1 cellular context compared by ENCODE assay signal in the genomic region with DNA sequence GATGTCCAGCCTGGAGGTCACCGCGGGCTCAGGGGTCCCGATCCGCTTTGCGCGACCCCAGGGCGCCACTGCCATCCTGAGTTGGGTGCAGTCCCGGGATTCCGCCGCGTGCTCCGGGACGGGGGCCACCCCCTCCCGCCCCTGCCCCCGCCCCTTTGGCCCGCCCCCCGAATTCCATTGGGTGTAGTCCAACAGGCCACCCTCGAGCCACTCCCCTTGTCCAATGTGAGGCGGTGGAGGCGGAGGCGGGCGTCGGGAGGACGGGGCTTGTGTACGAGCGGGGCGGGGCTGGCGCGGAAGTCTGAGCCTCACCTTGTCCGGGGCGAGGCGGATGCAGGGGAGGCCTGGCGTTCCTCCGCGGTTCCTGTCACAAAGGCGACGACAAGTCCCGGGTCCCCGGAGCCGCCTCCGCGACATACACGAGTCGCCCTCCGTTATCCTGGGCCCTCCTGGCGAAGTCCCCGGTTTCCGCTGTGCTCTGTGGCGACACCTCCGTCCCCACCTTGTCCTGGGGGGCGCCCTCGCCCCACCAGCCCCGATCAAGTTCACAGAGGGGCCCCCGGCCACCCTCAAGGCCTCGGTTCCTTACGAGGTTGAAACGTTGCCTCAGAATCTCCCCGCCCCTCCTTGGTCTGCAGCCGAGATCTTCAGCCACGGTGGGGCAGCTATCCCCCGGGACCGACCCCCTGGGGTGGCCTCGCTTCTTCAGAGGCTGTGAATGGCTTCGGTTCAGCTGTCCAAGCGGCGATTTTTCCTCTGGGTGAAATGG.
TF ChIP-seq lines count a peak whose summit lies in the region.

No MANE protein-coding gene starts in this region.

TF ChIP-seq in HepG2, 621 proteins besides CTCF, POLR2A, EP300 and RAD21 (continued from another document and continues in another):
- TF ChIP-seq, protein P1, sequence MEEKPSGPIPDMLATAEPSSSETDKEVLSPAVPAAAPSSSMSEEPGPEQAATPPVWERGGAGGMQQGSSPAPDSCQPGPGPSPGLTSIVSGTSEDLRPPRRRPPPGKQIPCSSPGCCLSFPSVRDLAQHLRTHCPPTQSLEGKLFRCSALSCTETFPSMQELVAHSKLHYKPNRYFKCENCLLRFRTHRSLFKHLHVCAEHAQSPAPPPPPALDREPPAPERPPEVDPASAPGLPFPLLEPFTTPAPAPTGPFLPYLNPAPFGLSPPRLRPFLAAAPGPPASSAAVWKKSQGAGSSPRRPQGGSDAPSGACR (CRISPR knock-in tag; IDR thresholded peaks at IDR 0.05) = peak; percentile 60; the same call in 1 of the 2 replicates
- TF ChIP-seq ZBTB7A (CRISPR knock-in tag; IDR thresholded peaks at IDR 0.05) (peak; percentile 16; the same call in 1 of the 2 replicates), ZNF816 (CRISPR knock-in tag; IDR thresholded peaks at IDR 0.05; ENCODE audit: borderline replicate concordance) (no peak), PITX1 (CRISPR knock-in tag; IDR thresholded peaks at IDR 0.05) (0 out of 2 replicates have a peak, but pooled peaks have one; percentile 27), ZNF12 (CRISPR knock-in tag; IDR thresholded peaks at IDR 0.05) (no peak), TCF7 (IDR thresholded peaks at IDR 0.05; ENCODE audit: low read depth) (no peak), IKZF4 (CRISPR knock-in tag; IDR thresholded peaks at IDR 0.05; ENCODE audit: borderline replicate concordance, low read depth, not compliant biosample characterization) (no peak), KDM6A (CRISPR knock-in tag; IDR thresholded peaks at IDR 0.05; ENCODE audit: low read depth) (no peak), HIVEP1 (CRISPR knock-in tag; IDR thresholded peaks at IDR 0.05) (peak; percentile 30; the same call in 1 of the 2 replicates), ZNF556 (CRISPR knock-in tag; IDR thresholded peaks at IDR 0.05; ENCODE audit: borderline replicate concordance) (no peak), ZNF432 (CRISPR knock-in tag; IDR thresholded peaks at IDR 0.05; ENCODE audit: borderline replicate concordance) (no peak), ZNF263 (CRISPR knock-in tag; IDR thresholded peaks at IDR 0.05) (0 out of 2 replicates have a peak, but pooled peaks have one; percentile 28), SRSF9 (IDR thresholded peaks at IDR 0.05; ENCODE audit: borderline replicate concordance, insufficient read depth, low read depth, low read length, poor library complexity, severe bottlenecking) (no peak), JARID2 (CRISPR knock-in tag; IDR thresholded peaks at IDR 0.05; ENCODE audit: insufficient replicate concordance) (no peak), ZNF136 (CRISPR knock-in tag; IDR thresholded peaks at IDR 0.05; ENCODE audit: low read depth) (no peak), ATAD3A (CRISPR knock-in tag; IDR thresholded peaks at IDR 0.05) (no peak), ZNF883 (CRISPR knock-in tag; IDR thresholded peaks at IDR 0.05; ENCODE audit: not compliant biosample characterization) (peak; percentile 61), ZNF891 (CRISPR knock-in tag; IDR thresholded peaks at IDR 0.05) (peak; percentile 62; the same call in 1 of the 2 replicates), MYC (CRISPR knock-in tag; IDR thresholded peaks at IDR 0.05; ENCODE audit: borderline replicate concordance) (peak; percentile 68), CAMTA2 (CRISPR knock-in tag; IDR thresholded peaks at IDR 0.05; ENCODE audit: borderline replicate concordance) (peak; percentile 33; the same call in 1 of the 2 replicates), ZNF484 (CRISPR knock-in tag; IDR thresholded peaks at IDR 0.05; ENCODE audit: borderline replicate concordance, low read depth) (no peak), AGO1 (IDR thresholded peaks at IDR 0.05; ENCODE audit: low read depth, low read length, poor library complexity, severe bottlenecking) (peak; percentile 96), HOXD1 (CRISPR knock-in tag; IDR thresholded peaks at IDR 0.05) (peak; percentile 40), ZKSCAN8 (CRISPR knock-in tag; IDR thresholded peaks at IDR 0.05; ENCODE audit: borderline replicate concordance) (no peak), ZNF451 (CRISPR knock-in tag; IDR thresholded peaks at IDR 0.05) (no peak), FOXP1 (IDR thresholded peaks at IDR 0.05) (no peak), FOXP1 (CRISPR knock-in tag; IDR thresholded peaks at IDR 0.05) (0 out of 2 replicates have a peak, but pooled peaks have one; percentile 22), ZFP36L1 (CRISPR knock-in tag; IDR thresholded peaks at IDR 0.05) (no peak)
- TF ChIP-seq, protein P2, sequence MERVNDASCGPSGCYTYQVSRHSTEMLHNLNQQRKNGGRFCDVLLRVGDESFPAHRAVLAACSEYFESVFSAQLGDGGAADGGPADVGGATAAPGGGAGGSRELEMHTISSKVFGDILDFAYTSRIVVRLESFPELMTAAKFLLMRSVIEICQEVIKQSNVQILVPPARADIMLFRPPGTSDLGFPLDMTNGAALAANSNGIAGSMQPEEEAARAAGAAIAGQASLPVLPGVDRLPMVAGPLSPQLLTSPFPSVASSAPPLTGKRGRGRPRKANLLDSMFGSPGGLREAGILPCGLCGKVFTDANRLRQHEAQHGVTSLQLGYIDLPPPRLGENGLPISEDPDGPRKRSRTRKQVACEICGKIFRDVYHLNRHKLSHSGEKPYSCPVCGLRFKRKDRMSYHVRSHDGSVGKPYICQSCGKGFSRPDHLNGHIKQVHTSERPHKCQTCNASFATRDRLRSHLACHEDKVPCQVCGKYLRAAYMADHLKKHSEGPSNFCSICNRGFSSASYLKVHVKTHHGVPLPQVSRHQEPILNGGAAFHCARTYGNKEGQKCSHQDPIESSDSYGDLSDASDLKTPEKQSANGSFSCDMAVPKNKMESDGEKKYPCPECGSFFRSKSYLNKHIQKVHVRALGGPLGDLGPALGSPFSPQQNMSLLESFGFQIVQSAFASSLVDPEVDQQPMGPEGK (CRISPR knock-in tag; IDR thresholded peaks at IDR 0.05) = peak; percentile 72; the same call in 1 of the 2 replicates
- TF ChIP-seq, protein P3, sequence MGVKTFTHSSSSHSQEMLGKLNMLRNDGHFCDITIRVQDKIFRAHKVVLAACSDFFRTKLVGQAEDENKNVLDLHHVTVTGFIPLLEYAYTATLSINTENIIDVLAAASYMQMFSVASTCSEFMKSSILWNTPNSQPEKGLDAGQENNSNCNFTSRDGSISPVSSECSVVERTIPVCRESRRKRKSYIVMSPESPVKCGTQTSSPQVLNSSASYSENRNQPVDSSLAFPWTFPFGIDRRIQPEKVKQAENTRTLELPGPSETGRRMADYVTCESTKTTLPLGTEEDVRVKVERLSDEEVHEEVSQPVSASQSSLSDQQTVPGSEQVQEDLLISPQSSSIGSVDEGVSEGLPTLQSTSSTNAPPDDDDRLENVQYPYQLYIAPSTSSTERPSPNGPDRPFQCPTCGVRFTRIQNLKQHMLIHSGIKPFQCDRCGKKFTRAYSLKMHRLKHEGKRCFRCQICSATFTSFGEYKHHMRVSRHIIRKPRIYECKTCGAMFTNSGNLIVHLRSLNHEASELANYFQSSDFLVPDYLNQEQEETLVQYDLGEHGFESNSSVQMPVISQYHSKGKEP (CRISPR knock-in tag; IDR thresholded peaks at IDR 0.05) = no peak
- TF ChIP-seq, protein P4, sequence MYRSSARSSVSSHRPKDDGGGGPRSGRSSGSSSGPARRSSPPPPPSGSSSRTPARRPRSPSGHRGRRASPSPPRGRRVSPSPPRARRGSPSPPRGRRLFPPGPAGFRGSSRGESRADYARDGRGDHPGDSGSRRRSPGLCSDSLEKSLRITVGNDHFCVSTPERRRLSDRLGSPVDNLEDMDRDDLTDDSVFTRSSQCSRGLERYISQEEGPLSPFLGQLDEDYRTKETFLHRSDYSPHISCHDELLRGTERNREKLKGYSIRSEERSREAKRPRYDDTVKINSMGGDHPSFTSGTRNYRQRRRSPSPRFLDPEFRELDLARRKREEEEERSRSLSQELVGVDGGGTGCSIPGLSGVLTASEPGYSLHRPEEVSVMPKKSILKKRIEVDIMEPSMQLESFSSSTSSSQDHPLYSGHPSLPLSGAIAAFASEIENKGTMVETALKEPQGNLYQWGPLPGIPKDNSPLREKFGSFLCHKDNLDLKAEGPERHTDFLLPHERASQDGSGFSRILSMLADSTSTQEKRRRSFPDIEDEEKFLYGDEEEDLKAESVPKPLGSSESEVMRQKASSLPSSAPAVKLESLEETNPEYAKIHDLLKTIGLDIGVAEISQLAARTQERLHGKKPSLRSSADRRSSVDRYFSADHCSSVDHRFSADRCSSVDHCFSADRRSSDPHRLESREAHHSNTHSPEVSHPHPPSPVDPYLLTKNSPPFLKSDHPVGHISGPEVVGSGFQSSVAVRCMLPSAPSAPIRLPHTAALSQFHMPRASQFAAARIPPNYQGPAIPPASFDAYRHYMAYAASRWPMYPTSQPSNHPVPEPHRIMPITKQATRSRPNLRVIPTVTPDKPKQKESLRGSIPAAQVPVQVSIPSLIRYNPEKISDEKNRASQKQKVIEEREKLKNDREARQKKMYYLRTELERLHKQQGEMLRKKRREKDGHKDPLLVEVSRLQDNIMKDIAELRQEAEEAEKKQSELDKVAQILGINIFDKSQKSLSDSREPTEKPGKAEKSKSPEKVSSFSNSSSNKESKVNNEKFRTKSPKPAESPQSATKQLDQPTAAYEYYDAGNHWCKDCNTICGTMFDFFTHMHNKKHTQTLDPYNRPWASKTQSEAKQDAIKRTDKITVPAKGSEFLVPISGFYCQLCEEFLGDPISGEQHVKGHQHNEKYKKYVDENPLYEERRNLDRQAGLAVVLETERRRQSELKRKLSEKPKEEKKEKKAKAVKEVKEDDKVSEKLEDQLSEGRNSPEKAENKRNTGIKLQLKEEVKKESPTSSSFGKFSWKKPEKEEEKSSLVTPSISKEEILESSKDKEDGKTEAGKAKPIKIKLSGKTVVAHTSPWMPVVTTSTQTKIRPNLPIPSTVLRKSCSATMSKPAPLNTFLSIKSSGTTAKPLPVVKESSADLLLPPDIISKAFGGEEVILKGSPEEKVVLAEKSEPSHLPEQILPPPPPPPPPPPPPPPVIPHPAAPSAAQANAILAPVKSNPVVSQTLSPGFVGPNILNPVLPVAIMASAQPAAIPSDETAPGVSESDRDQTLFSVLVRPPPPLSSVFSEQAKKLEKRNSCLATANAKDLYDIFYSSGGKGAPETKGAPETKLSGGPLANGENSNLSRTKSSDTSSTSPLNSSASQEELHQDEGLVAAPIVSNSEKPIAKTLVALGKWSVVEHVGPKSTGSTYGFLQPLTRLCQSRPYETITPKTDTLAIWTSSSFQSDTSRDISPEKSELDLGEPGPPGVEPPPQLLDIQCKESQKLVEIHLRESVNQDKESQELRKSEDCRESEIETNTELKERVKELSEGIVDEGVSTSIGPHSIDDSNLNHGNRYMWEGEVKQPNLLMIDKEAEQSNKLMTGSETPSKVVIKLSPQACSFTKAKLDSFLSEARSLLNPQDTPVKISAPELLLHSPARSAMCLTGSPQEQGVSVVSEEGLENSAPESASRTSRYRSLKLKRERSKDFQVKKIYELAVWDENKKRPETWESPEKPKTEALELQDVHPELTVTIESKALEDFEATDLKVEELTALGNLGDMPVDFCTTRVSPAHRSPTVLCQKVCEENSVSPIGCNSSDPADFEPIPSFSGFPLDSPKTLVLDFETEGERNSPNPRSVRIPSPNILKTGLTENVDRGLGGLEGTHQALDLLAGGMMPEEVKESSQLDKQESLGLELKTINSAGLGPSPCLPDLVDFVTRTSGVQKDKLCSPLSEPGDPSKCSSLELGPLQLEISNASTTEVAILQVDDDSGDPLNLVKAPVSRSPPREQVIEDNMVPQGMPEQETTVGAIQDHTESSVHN (CRISPR knock-in tag; IDR thresholded peaks at IDR 0.05) = 0 out of 2 replicates have a peak, but pooled peaks have one; percentile 33
- TF ChIP-seq, protein P5, sequence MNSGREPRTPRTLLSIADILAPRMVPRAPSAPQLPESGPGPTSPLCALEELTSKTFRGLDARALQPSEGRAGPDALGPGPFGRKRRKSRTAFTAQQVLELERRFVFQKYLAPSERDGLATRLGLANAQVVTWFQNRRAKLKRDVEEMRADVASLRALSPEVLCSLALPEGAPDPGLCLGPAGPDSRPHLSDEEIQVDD (CRISPR knock-in tag; IDR thresholded peaks at IDR 0.05; ENCODE audit: borderline replicate concordance) = 0 out of 2 replicates have a peak, but pooled peaks have one; percentile 68
- TF ChIP-seq, protein P6, sequence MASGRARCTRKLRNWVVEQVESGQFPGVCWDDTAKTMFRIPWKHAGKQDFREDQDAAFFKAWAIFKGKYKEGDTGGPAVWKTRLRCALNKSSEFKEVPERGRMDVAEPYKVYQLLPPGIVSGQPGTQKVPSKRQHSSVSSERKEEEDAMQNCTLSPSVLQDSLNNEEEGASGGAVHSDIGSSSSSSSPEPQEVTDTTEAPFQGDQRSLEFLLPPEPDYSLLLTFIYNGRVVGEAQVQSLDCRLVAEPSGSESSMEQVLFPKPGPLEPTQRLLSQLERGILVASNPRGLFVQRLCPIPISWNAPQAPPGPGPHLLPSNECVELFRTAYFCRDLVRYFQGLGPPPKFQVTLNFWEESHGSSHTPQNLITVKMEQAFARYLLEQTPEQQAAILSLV (CRISPR knock-in tag; IDR thresholded peaks at IDR 0.05; ENCODE audit: borderline replicate concordance) = peak; percentile 61; the same call in 1 of the 2 replicates
- TF ChIP-seq, protein P7, sequence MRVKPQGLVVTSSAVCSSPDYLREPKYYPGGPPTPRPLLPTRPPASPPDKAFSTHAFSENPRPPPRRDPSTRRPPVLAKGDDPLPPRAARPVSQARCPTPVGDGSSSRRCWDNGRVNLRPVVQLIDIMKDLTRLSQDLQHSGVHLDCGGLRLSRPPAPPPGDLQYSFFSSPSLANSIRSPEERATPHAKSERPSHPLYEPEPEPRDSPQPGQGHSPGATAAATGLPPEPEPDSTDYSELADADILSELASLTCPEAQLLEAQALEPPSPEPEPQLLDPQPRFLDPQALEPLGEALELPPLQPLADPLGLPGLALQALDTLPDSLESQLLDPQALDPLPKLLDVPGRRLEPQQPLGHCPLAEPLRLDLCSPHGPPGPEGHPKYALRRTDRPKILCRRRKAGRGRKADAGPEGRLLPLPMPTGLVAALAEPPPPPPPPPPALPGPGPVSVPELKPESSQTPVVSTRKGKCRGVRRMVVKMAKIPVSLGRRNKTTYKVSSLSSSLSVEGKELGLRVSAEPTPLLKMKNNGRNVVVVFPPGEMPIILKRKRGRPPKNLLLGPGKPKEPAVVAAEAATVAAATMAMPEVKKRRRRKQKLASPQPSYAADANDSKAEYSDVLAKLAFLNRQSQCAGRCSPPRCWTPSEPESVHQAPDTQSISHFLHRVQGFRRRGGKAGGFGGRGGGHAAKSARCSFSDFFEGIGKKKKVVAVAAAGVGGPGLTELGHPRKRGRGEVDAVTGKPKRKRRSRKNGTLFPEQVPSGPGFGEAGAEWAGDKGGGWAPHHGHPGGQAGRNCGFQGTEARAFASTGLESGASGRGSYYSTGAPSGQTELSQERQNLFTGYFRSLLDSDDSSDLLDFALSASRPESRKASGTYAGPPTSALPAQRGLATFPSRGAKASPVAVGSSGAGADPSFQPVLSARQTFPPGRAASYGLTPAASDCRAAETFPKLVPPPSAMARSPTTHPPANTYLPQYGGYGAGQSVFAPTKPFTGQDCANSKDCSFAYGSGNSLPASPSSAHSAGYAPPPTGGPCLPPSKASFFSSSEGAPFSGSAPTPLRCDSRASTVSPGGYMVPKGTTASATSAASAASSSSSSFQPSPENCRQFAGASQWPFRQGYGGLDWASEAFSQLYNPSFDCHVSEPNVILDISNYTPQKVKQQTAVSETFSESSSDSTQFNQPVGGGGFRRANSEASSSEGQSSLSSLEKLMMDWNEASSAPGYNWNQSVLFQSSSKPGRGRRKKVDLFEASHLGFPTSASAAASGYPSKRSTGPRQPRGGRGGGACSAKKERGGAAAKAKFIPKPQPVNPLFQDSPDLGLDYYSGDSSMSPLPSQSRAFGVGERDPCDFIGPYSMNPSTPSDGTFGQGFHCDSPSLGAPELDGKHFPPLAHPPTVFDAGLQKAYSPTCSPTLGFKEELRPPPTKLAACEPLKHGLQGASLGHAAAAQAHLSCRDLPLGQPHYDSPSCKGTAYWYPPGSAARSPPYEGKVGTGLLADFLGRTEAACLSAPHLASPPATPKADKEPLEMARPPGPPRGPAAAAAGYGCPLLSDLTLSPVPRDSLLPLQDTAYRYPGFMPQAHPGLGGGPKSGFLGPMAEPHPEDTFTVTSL (CRISPR knock-in tag; IDR thresholded peaks at IDR 0.05; ENCODE audit: borderline replicate concordance) = no peak
